ENCODE assay signal across 9 cellular contexts in genomic region chr14:90301580-90302181, GRCh38. TPM values are rescaled to one million over a fixed set of nuclear protein-coding genes. Genes with fewer than 3 reads are reported as not detected.
DNase-seq lines count a peak whose midpoint lies in the region; ATAC-seq and TF ChIP-seq lines count a peak whose summit lies in the region.
"Had no signal": no experiment of that assay in that cellular context is flagged by ENCODE, and none has a peak within 500 bp of the region (broad histone marks: within the 10 kb centered on the region; RNA-seq: fewer than 3 reads in every experiment).

No MANE protein-coding gene starts in this region.

- H3K27me3 ChIP-seq in right cardiac atrium (ENCODE audit: control insufficient read depth, insufficient read depth): no peaks in the 10 kb centered on the region
- H3K27me3 ChIP-seq in smooth muscle cell (ENCODE audit: low read depth): no peaks in the 10 kb centered on the region
- H3K27me3 ChIP-seq: SJCRH30 had no signal

- H2AFZ ChIP-seq in smooth muscle cell (ENCODE audit: low read depth): no peak overlapping the region

- intact Hi-C loops in right cardiac atrium (cut with DNase I): loop anchor here in 2 of 4 donors (5.0 kb wide), 2 partner anchors 81 to 396 kb away; no protein-coding TSS in a partner anchor

- no peak overlapping the region for H3K9ac ChIP-seq in smooth muscle cell (ENCODE audit: low read depth)

- peaks cover 10% of the 10 kb centered on the region for H3K4me1 Mint-ChIP-seq in stimulated activated effector memory CD8-positive, alpha-beta T cell treated with anti-CD3 and anti-CD28 coated beads, Interleukin-12 subunit alpha, Interleukin-12 subunit beta, amount 100 ng/mL, for 72 hours

- peaks cover 5% of the 10 kb centered on the region for H3K4me1 ChIP-seq in right cardiac atrium (ENCODE audit: control insufficient read depth, insufficient read depth, low read length)
- H3K4me1 ChIP-seq in smooth muscle cell (ENCODE audit: low read depth): no peaks in the 10 kb centered on the region
- H3K4me1 ChIP-seq: SJCRH30 had no signal

- no peaks in the 10 kb centered on the region for H3K9me3 Mint-ChIP-seq in stimulated activated effector memory CD8-positive, alpha-beta T cell treated with anti-CD3 and anti-CD28 coated beads, Interleukin-12 subunit alpha, Interleukin-12 subunit beta, amount 100 ng/mL, for 72 hours

- no peak overlapping the region for H3K4me2 ChIP-seq in smooth muscle cell

- no peak overlapping the region for H3K4me3 Mint-ChIP-seq in stimulated activated effector memory CD8-positive, alpha-beta T cell treated with anti-CD3 and anti-CD28 coated beads, Interleukin-12 subunit alpha, Interleukin-12 subunit beta, amount 100 ng/mL, for 72 hours

- H3K36me3 ChIP-seq in smooth muscle cell (ENCODE audit: low read depth): no peaks in the 10 kb centered on the region

- 51% methylated on average over 5 of the region's 5 CpGs for WGBS in right cardiac atrium
- WGBS in smooth muscle cell (ENCODE audit: low lambda C conversion rate): 81% methylated on average over 5 of the region's 5 CpGs

- H3K4me3 ChIP-seq in right cardiac atrium (ENCODE audit: low read length) (no peak overlapping the region), smooth muscle cell (no peak overlapping the region)
- H3K4me3 ChIP-seq: SJCRH30 had no signal

- peak; percentile 49 for TF ChIP-seq CTCF in smooth muscle cell (IDR thresholded peaks at IDR 0.05; ENCODE audit: borderline replicate concordance, insufficient read depth, poor library complexity, severe bottlenecking)

- H3K79me2 ChIP-seq in smooth muscle cell (ENCODE audit: low read depth): no peaks in the 10 kb centered on the region

- DNase-seq in ELR (ENCODE audit: low read depth) (peak; percentile 61), NCI-H1105 (lab: John Stamatoyannopoulos, UW) (peak; percentile 19), amniotic epithelial cell (ENCODE audit: low read depth) (peak; percentile 86), right cardiac atrium (no peak), smooth muscle cell (lab: John Stamatoyannopoulos, UW; ENCODE audit: unreplicated experiment) (no peak)
- no peak for DNase-seq in stimulated activated effector memory CD8-positive, alpha-beta T cell treated with anti-CD3 and anti-CD28 coated beads, Interleukin-12 subunit alpha, Interleukin-12 subunit beta, amount 100 ng/mL, for 72 hours (ENCODE audit: low spot score in 2 of 2)

- peak overlapping the region; percentile 30 for H3K27ac ChIP-seq in right cardiac atrium (ENCODE audit: low read length)
- no peak overlapping the region for H3K27ac ChIP-seq in smooth muscle cell (ENCODE audit: low read depth)
- H3K27ac ChIP-seq: SJCRH30 had no signal

- H3F3A ChIP-seq in smooth muscle cell (ENCODE audit: low read depth): no peaks in the 10 kb centered on the region

- no peak overlapping the region for H3K27ac Mint-ChIP-seq in stimulated activated effector memory CD8-positive, alpha-beta T cell treated with anti-CD3 and anti-CD28 coated beads, Interleukin-12 subunit alpha, Interleukin-12 subunit beta, amount 100 ng/mL, for 72 hours

- no peaks in the 10 kb centered on the region for H4K20me1 ChIP-seq in smooth muscle cell (ENCODE audit: low read depth)

- ATAC-seq in right cardiac atrium (peak; percentile 73), HG03280 (IDR thresholded peaks at IDR 0.05; ENCODE audit: unreplicated experiment) (no peak), HG02852 (IDR thresholded peaks at IDR 0.05; ENCODE audit: unreplicated experiment) (no peak)
- ATAC-seq in stimulated activated effector memory CD8-positive, alpha-beta T cell treated with anti-CD3 and anti-CD28 coated beads, Interleukin-12 subunit alpha, Interleukin-12 subunit beta, amount 100 ng/mL, for 72 hours: no peak

- no peaks in the 10 kb centered on the region for H3K9me3 ChIP-seq in right cardiac atrium (ENCODE audit: control insufficient read depth, low read length)
- H3K9me3 ChIP-seq in smooth muscle cell (replicated peaks; ENCODE audit: low read depth): no peaks in the 10 kb centered on the region
- H3K9me3 ChIP-seq: SJCRH30 had no signal

- peaks cover 92% of the 10 kb centered on the region for H3K36me3 Mint-ChIP-seq in stimulated activated effector memory CD8-positive, alpha-beta T cell treated with anti-CD3 and anti-CD28 coated beads, Interleukin-12 subunit alpha, Interleukin-12 subunit beta, amount 100 ng/mL, for 72 hours

RNA-seq across cellular contexts. Expression of gene NRDE2, which starts 30.1 kb away (rescaled TPM):
- total RNA-seq in right cardiac atrium (10 to 100 TPM; 10.9 to 15.3 (median 12.4) TPM), smooth muscle cell (7.5 and 8.0 TPM in 2 replicates)
- polyA plus RNA-seq in right cardiac atrium (6.2 TPM), smooth muscle cell (9.9 and 17.5 TPM in 2 replicates)

RNA-seq across cellular contexts. Expression of gene PSMC1, which starts 45.3 kb away (rescaled TPM):
- total RNA-seq in right cardiac atrium (100 to 1,000 TPM in 3 of 4 donors, 10 to 100 TPM in 1; 89.9 to 127 (median 118) TPM), smooth muscle cell (151 and 185 TPM in 2 replicates)
- polyA plus RNA-seq in right cardiac atrium (201 TPM), smooth muscle cell (163 and 172 TPM in 2 replicates)

Comparison
In these comparisons a context has a peak if more than half of its experiments do, and no peak if none do; other contexts are left out.
1. DNase-seq: peak in ELR (single experiment), NCI-H1105 (single experiment) and amniotic epithelial cell (single experiment); none in right cardiac atrium (0 of 3), smooth muscle cell (single experiment) and stimulated activated effector memory CD8-positive, alpha-beta T cell treated with anti-CD3 and anti-CD28 coated beads, Interleukin-12 subunit alpha, Interleukin-12 subunit beta, amount 100 ng/mL, for 72 hours (0 of 2).
2. ATAC-seq: peak in right cardiac atrium (2 of 2); none in stimulated activated effector memory CD8-positive, alpha-beta T cell treated with anti-CD3 and anti-CD28 coated beads, Interleukin-12 subunit alpha, Interleukin-12 subunit beta, amount 100 ng/mL, for 72 hours (single experiment), HG03280 (single experiment) and HG02852 (single experiment).